1 cellular context compared by ENCODE assay signal in genomic region chr5:134148316-134148715, GRCh38.
TF ChIP-seq lines count a peak whose summit lies in the region.

No MANE protein-coding gene starts in this region.

TF ChIP-seq in IMR-90, 13 proteins besides CTCF, POLR2A, EP300 and RAD21:
- TF ChIP-seq MAFK (IDR thresholded peaks at IDR 0.05; ENCODE audit: low read depth, low read length) (no peak), ELK1 (IDR thresholded peaks at IDR 0.05; ENCODE audit: borderline replicate concordance, low read depth, low read length) (no peak), MXI1 (IDR thresholded peaks at IDR 0.05; ENCODE audit: borderline replicate concordance, low read depth, low read length) (no peak), USF2 (IDR thresholded peaks at IDR 0.05; ENCODE audit: low read depth, low read length) (no peak), RCOR1 (IDR thresholded peaks at IDR 0.05; ENCODE audit: insufficient replicate concordance, low read length) (no peak), NFE2L2 (IDR thresholded peaks at IDR 0.05; ENCODE audit: low read depth, low read length) (no peak), CEBPB (IDR thresholded peaks at IDR 0.05; ENCODE audit: low read depth, low read length) (no peak), MAZ (IDR thresholded peaks at IDR 0.05; ENCODE audit: borderline replicate concordance, low read depth, low read length) (no peak), RFX5 (IDR thresholded peaks at IDR 0.05; ENCODE audit: low read depth, low read length) (no peak), FOS (IDR thresholded peaks at IDR 0.05; ENCODE audit: low read depth, low read length) (no peak), BHLHE40 (IDR thresholded peaks at IDR 0.05; ENCODE audit: low read depth, low read length) (no peak), CHD1 (IDR thresholded peaks at IDR 0.05; ENCODE audit: low read depth, low read length) (no peak), SMC3 (IDR thresholded peaks at IDR 0.05; ENCODE audit: low read depth, low read length) (no peak)
